Comparison of ENCODE assay signal across 9 cellular contexts in genomic region chr14:100384819-100385813, GRCh38. TPM values are rescaled to one million over a fixed set of nuclear protein-coding genes. Genes with fewer than 3 reads are reported as not detected.
DNase-seq lines count a peak whose midpoint lies in the region; FAIRE-seq and TF ChIP-seq lines count a peak whose summit lies in the region.
"Had no signal": no experiment of that assay in that cellular context is flagged by ENCODE, and none has a peak within 500 bp of the region (broad histone marks: within the 10 kb centered on the region; RNA-seq: fewer than 3 reads in every experiment).

No MANE protein-coding gene starts in this region.

- no peaks in the 10 kb centered on the region for H3K9me3 ChIP-seq in testis

- H3K4me3 ChIP-seq in H7 (ENCODE audit: insufficient read depth, low read depth, low read length): no peak overlapping the region
- no peak overlapping the region for H3K4me3 ChIP-seq in foreskin fibroblast (ENCODE audit: low read depth in 1 of 2, low read length in 2 of 2)
- H3K4me3 ChIP-seq in testis: no peak overlapping the region

- H3K27me3 ChIP-seq in H7 (ENCODE audit: control insufficient read depth, insufficient read depth, low read length) (no peaks in the 10 kb centered on the region), testis (no peaks in the 10 kb centered on the region)

- 48 to 51% methylated on average over 16 of the region's 16 CpGs for WGBS in testis, 2 donors

- DNase-seq in H7 (peak; percentile 50), SK-MEL-5 (ENCODE audit: low read depth, low spot score) (peak; percentile 83), foreskin fibroblast (peak; percentile 41 to 78), testis (no peak), NCI-H146 (lab: John Stamatoyannopoulos, UW) (no peak)
- no peak for DNase-seq in activated CD8-positive, alpha-beta memory T cell treated with anti-CD3 and anti-CD28 coated beads, Interleukin-2, amount 50 U/mL, for 4 hours
- no peak for DNase-seq in activated effector memory CD4-positive, alpha-beta T cell treated with anti-CD3 and anti-CD28 coated beads, Interleukin-2, amount 50 U/mL, for 16 hours

- no peak for TF ChIP-seq POLR2A in testis (IDR thresholded peaks at IDR 0.05)

- intact Hi-C loops in testis (cut with DNase I; ENCODE audit: low total_unique reads): no loop called here

- peaks cover 38% of the 10 kb centered on the region for H3K4me1 ChIP-seq in testis

- FAIRE-seq in A204.1 (lab: Jason Lieb, UNC): peak; percentile 91
- FAIRE-seq: GM18507 had no signal

- in situ Hi-C loops in SK-MEL-5 (cut with HindIII; ENCODE audit: low pct_unique_long_range_greater_than_20kb, low sequenced_read_pairs): no loop called here

- H3K36me3 ChIP-seq in H7 (replicated peaks; ENCODE audit: control insufficient read depth, insufficient read depth, low read length) (no peaks in the 10 kb centered on the region), testis (ENCODE audit: low read depth, missing control alignments) (no peaks in the 10 kb centered on the region)

- peak; percentile 42 for TF ChIP-seq CTCF in foreskin fibroblast (IDR thresholded peaks at IDR 0.05; ENCODE audit: low read depth, low read length)
- TF ChIP-seq CTCF in testis (IDR thresholded peaks at IDR 0.05): peak; percentile 74 to 82 (median 82)

- peak overlapping the region; percentile 27 to 81 for H3K27ac ChIP-seq in testis

RNA-seq across cellular contexts. Expression of gene WDR25, which starts 8.8 kb away (rescaled TPM):
- 10.6 and 18.4 TPM in 2 replicates for total RNA-seq in H7 (2014; rRNA removed; shearing (Covaris generic))
- 46.8 and 58.8 TPM in 2 replicates for total RNA-seq in SK-MEL-5 (2014; rRNA removed; shearing (Covaris generic))
- 36.1 and 47.5 TPM in 2 replicates for polyA plus RNA-seq in SK-MEL-5 (2015; cell fraction: cytosol; rRNA removed)
- 13.8 and 19.3 TPM in 2 replicates for polyA plus RNA-seq in SK-MEL-5 (2015; cell fraction: nucleus; rRNA removed)
- total RNA-seq in testis: 10 to 100 TPM; 12.9 to 18.2 TPM
- polyA plus RNA-seq in testis (ENCODE audit: insufficient read depth, low read depth, low replicate concordance): 12.8 TPM

Comparison
In these comparisons a context has a peak if more than half of its experiments do, and no peak if none do; other contexts are left out.
1. DNase-seq: peak in H7 (single experiment), SK-MEL-5 (single experiment) and foreskin fibroblast (2 of 2); none in testis (single experiment), activated CD8-positive, alpha-beta memory T cell treated with anti-CD3 and anti-CD28 coated beads, Interleukin-2, amount 50 U/mL, for 4 hours (single experiment), activated effector memory CD4-positive, alpha-beta T cell treated with anti-CD3 and anti-CD28 coated beads, Interleukin-2, amount 50 U/mL, for 16 hours (single experiment) and NCI-H146 (single experiment).